7 cellular contexts compared by ENCODE assay signal in genomic region chr22:24325105-24325757, GRCh38. TPM values are rescaled to one million over a fixed set of nuclear protein-coding genes. Genes with fewer than 3 reads are reported as not detected.
A peak's percentile ranks its signal among the peaks of the same experiment; 100 is the strongest.
DNase-seq lines count a peak whose midpoint lies in the region; ATAC-seq and TF ChIP-seq lines count a peak whose summit lies in the region.

No MANE protein-coding gene starts in this region.

- no peak overlapping the region for H3K9ac ChIP-seq in colonic mucosa (ENCODE audit: low read depth in 2 of 2, low read length in 2 of 2)

- no peak for TF ChIP-seq POLR2A in uterus (IDR thresholded peaks at IDR 0.05)

- TF ChIP-seq CTCF in HL-60 (IDR thresholded peaks at IDR 0.05; ENCODE audit: insufficient read depth, low read length) (peak; percentile 48), colonic mucosa (IDR thresholded peaks at IDR 0.05) (peak; percentile 40), lung (IDR thresholded peaks at IDR 0.05; ENCODE audit: control extremely low read depth, extremely low read depth) (peak; percentile 63), uterus (IDR thresholded peaks at IDR 0.05) (peak; percentile 35 to 78 (median 55))

- intact Hi-C loops in colonic mucosa (cut with DNase I) (loop anchor here (5.0 kb wide), 1 partner anchor 197 kb away; no protein-coding TSS in a partner anchor), uterus (cut with DNase I; ENCODE audit: low total_unique reads) (no loop called here)

- H3K27ac ChIP-seq in HL-60 (replicated peaks) (no peak overlapping the region), colonic mucosa (no peak overlapping the region), lung (ENCODE audit: low read depth in 1 of 2, low read length in 1 of 2) (no peak overlapping the region), uterus (no peak overlapping the region)

- DNase-seq in Daoy (ENCODE audit: low read depth) (peak; percentile 43), HL-60 (ENCODE audit: low read depth in 1 of 2, low spot score in 1 of 2) (peak; percentile 55 to 78), RPMI7951 (ENCODE audit: low read depth) (peak; percentile 67), colonic mucosa (peak; percentile 34), lung (ENCODE audit: low spot score) (no peak), uterus (no peak), NCI-H1048 (lab: John Stamatoyannopoulos, UW) (no peak)

- H3K27me3 ChIP-seq in HL-60 (ENCODE audit: insufficient read depth, poor library complexity, severe bottlenecking) (no peaks in the 10 kb centered on the region), colonic mucosa (no peaks in the 10 kb centered on the region), lung (ENCODE audit: control insufficient read depth, insufficient read depth) (no peaks in the 10 kb centered on the region), uterus (no peaks in the 10 kb centered on the region)

- WGBS in lung, 2 donors: 13 to 17% methylated on average over 5 of the region's 5 CpGs

- H3K9me3 ChIP-seq in colonic mucosa: no peaks in the 10 kb centered on the region
- H3K9me3 ChIP-seq in lung (ENCODE audit: control insufficient read depth in 2 of 2, insufficient read depth in 1 of 2, low read length in 1 of 2): no peaks in the 10 kb centered on the region
- H3K9me3 ChIP-seq in uterus: no peaks in the 10 kb centered on the region

- ATAC-seq in lung (ENCODE audit: insufficient read depth, low FRiP score): no peak

- no peak overlapping the region for H3K4me3 ChIP-seq in HL-60 (replicated peaks; ENCODE audit: insufficient read depth, low read length)
- H3K4me3 ChIP-seq in colonic mucosa: no peak overlapping the region
- H3K4me3 ChIP-seq in lung: no peak overlapping the region
- no peak overlapping the region for H3K4me3 ChIP-seq in uterus

- H3K4me1 ChIP-seq in colonic mucosa (no peaks in the 10 kb centered on the region), lung (ENCODE audit: control insufficient read depth in 2 of 2, insufficient read depth in 2 of 2, low read length in 2 of 2) (peaks cover 0 to 2% of the 10 kb centered on the region in 2 donors), uterus (no peaks in the 10 kb centered on the region)

- no peaks in the 10 kb centered on the region for H3K36me3 ChIP-seq in colonic mucosa
- peaks cover 18 to 19% of the 10 kb centered on the region in 2 donors for H3K36me3 ChIP-seq in lung (ENCODE audit: control insufficient read depth in 2 of 2, insufficient read depth in 2 of 2, low read length in 2 of 2)
- H3K36me3 ChIP-seq in uterus: no peaks in the 10 kb centered on the region

RNA-seq across cellular contexts. Expression of gene SPECC1L, which starts 54.6 kb away (rescaled TPM):
- 21.9 and 24.1 TPM in 2 replicates for total RNA-seq in Daoy (2014; rRNA removed; shearing (Covaris generic))
- total RNA-seq in RPMI7951 (2014; rRNA removed; shearing (Covaris generic)): 12.6 and 14.0 TPM in 2 replicates
- 10 to 100 TPM; 45.3 to 55.3 TPM for total RNA-seq in colonic mucosa
- 10 to 100 TPM; 61.3 to 83.9 TPM for total RNA-seq in lung
- polyA plus RNA-seq in lung: 10 to 100 TPM; 10.4 to 14.3 TPM
- 100 to 1,000 TPM in 1 of 4 donors, 10 to 100 TPM in 3; 18.2 to 114 (median 55.3) TPM for total RNA-seq in uterus

Comparison
In these comparisons a context has a peak if more than half of its experiments do, and no peak if none do; other contexts are left out.
1. DNase-seq: peak in Daoy (single experiment), HL-60 (2 of 2), RPMI7951 (single experiment) and colonic mucosa (single experiment); none in lung (single experiment), uterus (0 of 2) and NCI-H1048 (single experiment).
2. Peak in every context shown above with its lines, with median percentiles within 50 percentile points of each other: CTCF ChIP-seq.